24 cellular contexts compared by ENCODE assay signal in the genomic region with DNA sequence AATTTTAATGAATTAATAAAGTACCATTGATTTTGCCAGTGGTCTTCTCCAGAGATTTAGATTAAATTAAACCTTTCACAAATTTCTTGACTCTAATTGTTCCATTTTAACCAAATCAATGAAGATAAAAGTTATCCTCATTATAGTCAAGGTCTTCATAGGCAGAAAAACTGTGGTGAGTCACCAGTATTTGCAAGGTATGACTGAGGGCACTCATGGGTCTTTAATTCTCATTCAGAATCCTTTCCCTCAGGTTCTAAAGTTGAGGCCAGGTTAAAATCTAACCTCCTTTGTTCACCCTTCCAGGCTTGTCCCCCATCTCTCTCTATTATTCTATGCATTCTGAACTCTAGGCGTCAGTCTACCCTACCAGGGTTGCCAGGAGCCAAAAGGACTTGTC.
A peak's percentile ranks its signal among the peaks of the same experiment; 100 is the strongest.
DNase-seq lines count a peak whose midpoint lies in the region; ATAC-seq and TF ChIP-seq lines count a peak whose summit lies in the region.
"Had no signal": no experiment of that assay in that cellular context is flagged by ENCODE, and none has a peak within 500 bp of the region (broad histone marks: within the 10 kb centered on the region; RNA-seq: fewer than 3 reads in every experiment).

No MANE protein-coding gene starts in this region.

- no peaks in the 10 kb centered on the region for H3K27me3 ChIP-seq in RWPE2 (ENCODE audit: insufficient read depth, poor library complexity, severe bottlenecking)
- H3K27me3 ChIP-seq: BLaER1 treated with 17β-estradiol and CSF1 and Interleukin-3, amounts not matched to agents 10 nM and 100 nM; MG63 had no signal

- ATAC-seq in RWPE2 (ENCODE audit: low read depth) (0 out of 3 replicates have a peak, but pooled peaks have one; percentile 24), HG02840 (IDR thresholded peaks at IDR 0.05; ENCODE audit: low FRiP score, unreplicated experiment) (no peak), GM19452 (IDR thresholded peaks at IDR 0.05; ENCODE audit: unreplicated experiment) (no peak)

- H3K27ac ChIP-seq in RWPE2 (ENCODE audit: poor library complexity, severe bottlenecking) = peak overlapping the region; percentile 83
- H3K27ac ChIP-seq: 22Rv1; BLaER1 treated with 17β-estradiol and CSF1 and Interleukin-3, amounts not matched to agents 10 nM and 100 nM; GM23248 had no signal

- H3K36me3 ChIP-seq in RWPE2 (ENCODE audit: low read depth) = no peaks in the 10 kb centered on the region
- H3K36me3 ChIP-seq: HAP-1, MG63 had no signal

- no peak for TF ChIP-seq CTCF in RWPE2 (IDR thresholded peaks at IDR 0.05; ENCODE audit: poor library complexity, severe bottlenecking)

- peaks cover 50% of the 10 kb centered on the region for H3K4me1 ChIP-seq in RWPE2 (ENCODE audit: insufficient read depth, poor library complexity, severe bottlenecking)
- H3K4me1 ChIP-seq: Caco-2 had no signal

- DNase-seq in DMS53 (lab: John Stamatoyannopoulos, UW) = peak; percentile 63
- no peak for DNase-seq in DMS53 treated with DMSO at 0.1 percent for 48 hours (lab: John Stamatoyannopoulos, UW; ENCODE audit: unreplicated experiment)
- DNase-seq in RWPE2 (ENCODE audit: low spot score) = no peak
- DNase-seq in iris pigment epithelial cell (ENCODE audit: low read depth) = peak; percentile 34
- DNase-seq in GF-D8 (lab: John Stamatoyannopoulos, UW) = no peak
- no peak for DNase-seq in stimulated activated CD4-positive, alpha-beta T cell treated with anti-CD3 and anti-CD28 coated beads, Interleukin-4, amount 100 ng/mL, for 4 hours
- DNase-seq: Caco-2; CD4-positive, alpha-beta memory T cell; GM23248; Karpas-422; MG63; NCI-H1417; NCI-H1694 treated with DMSO at 0.1 percent for 48 hours; NCI-H2081 treated with DMSO at 0.1 percent for 48 hours; NCI-H2171 treated with DMSO at 0.1 percent for 48 hours; NCI-H446; NCI-H526; SHP77 treated with DMSO at 0.1 percent for 48 hours; SK-N-SH had no signal

- no peak overlapping the region for H3K4me3 ChIP-seq in RWPE2 (ENCODE audit: severe bottlenecking)
- H3K4me3 ChIP-seq: BLaER1 treated with 17β-estradiol and CSF1 and Interleukin-3, amounts not matched to agents 10 nM and 100 nM; GM23248; HAP-1; MG63 had no signal

- no peaks in the 10 kb centered on the region for H3K9me3 ChIP-seq in RWPE2 (ENCODE audit: severe bottlenecking)
- H3K9me3 ChIP-seq: BLaER1 treated with 17β-estradiol and CSF1 and Interleukin-3, amounts not matched to agents 10 nM and 100 nM; Caco-2; HAP-1; MG63; SK-N-SH had no signal

Comparison
In these comparisons a context has a peak if more than half of its experiments do, and no peak if none do; other contexts are left out.
1. DNase-seq: peak in DMS53 (single experiment) and iris pigment epithelial cell (single experiment); none in DMS53 treated with DMSO at 0.1 percent for 48 hours (single experiment), RWPE2 (single experiment), GF-D8 (single experiment) and stimulated activated CD4-positive, alpha-beta T cell treated with anti-CD3 and anti-CD28 coated beads, Interleukin-4, amount 100 ng/mL, for 4 hours (0 of 2).